ENCODE assay signal across 1 cellular context in genomic region chr15:40906947-40907802, GRCh38.
A peak's percentile ranks its signal among the peaks of the same experiment; 100 is the strongest.
TF ChIP-seq lines count a peak whose summit lies in the region.

No MANE protein-coding gene starts in this region.

TF ChIP-seq in HepG2, 621 proteins besides CTCF, POLR2A, EP300 and RAD21 (continued from another document and continues in another):
- no peak for TF ChIP-seq ZBTB46 (CRISPR knock-in tag; IDR thresholded peaks at IDR 0.05; ENCODE audit: borderline replicate concordance)
- 0 out of 2 replicates have a peak, but pooled peaks have one; percentile 39 for TF ChIP-seq ZNF776 (CRISPR knock-in tag; IDR thresholded peaks at IDR 0.05)
- no peak for TF ChIP-seq FOXM1 (CRISPR knock-in tag; IDR thresholded peaks at IDR 0.05)
- no peak for TF ChIP-seq ZNF703 (CRISPR knock-in tag; IDR thresholded peaks at IDR 0.05; ENCODE audit: borderline replicate concordance)
- TF ChIP-seq ZNF281 (CRISPR knock-in tag; IDR thresholded peaks at IDR 0.05; ENCODE audit: borderline replicate concordance) = peak; percentile 85
- no peak for TF ChIP-seq XRCC5 (optimal IDR thresholded peaks at IDR 0.05; ENCODE audit: low read length)
- no peak for TF ChIP-seq SUZ12 (IDR thresholded peaks at IDR 0.05; ENCODE audit: low read depth, low read length)
- TF ChIP-seq CENPBD1 (CRISPR knock-in tag; IDR thresholded peaks at IDR 0.05; ENCODE audit: borderline replicate concordance, low read depth) = no peak
- 0 out of 2 replicates have a peak, but pooled peaks have one; percentile 39 for TF ChIP-seq ZNF816 (CRISPR knock-in tag; IDR thresholded peaks at IDR 0.05; ENCODE audit: borderline replicate concordance)
- TF ChIP-seq FUBP1 (CRISPR knock-in tag; IDR thresholded peaks at IDR 0.05; ENCODE audit: borderline replicate concordance) = no peak
- TF ChIP-seq HES4 (CRISPR knock-in tag; IDR thresholded peaks at IDR 0.05; ENCODE audit: borderline replicate concordance) = no peak
- TF ChIP-seq ETV6 (CRISPR knock-in tag; conservative IDR thresholded peaks at IDR 0.05) = peak; percentile 100
- 0 out of 2 replicates have a peak, but pooled peaks have one; percentile 1 for TF ChIP-seq MEIS2 (CRISPR knock-in tag; IDR thresholded peaks at IDR 0.05)
- TF ChIP-seq ARNT (IDR thresholded peaks at IDR 0.05) = no peak
- no peak for TF ChIP-seq BRCA1 (CRISPR knock-in tag; IDR thresholded peaks at IDR 0.05)
- TF ChIP-seq ZNF652 (CRISPR knock-in tag; IDR thresholded peaks at IDR 0.05; ENCODE audit: borderline replicate concordance, low read depth) = peak; percentile 52
- no peak for TF ChIP-seq PAX8 (CRISPR knock-in tag; IDR thresholded peaks at IDR 0.05; ENCODE audit: borderline replicate concordance)
- TF ChIP-seq KAT8 (CRISPR knock-in tag; IDR thresholded peaks at IDR 0.05) = no peak
- TF ChIP-seq ZBTB26 (CRISPR knock-in tag; IDR thresholded peaks at IDR 0.05; ENCODE audit: borderline replicate concordance) = no peak
- no peak for TF ChIP-seq RFX3 (CRISPR knock-in tag; IDR thresholded peaks at IDR 0.05)
- no peak for TF ChIP-seq PREB (CRISPR knock-in tag; IDR thresholded peaks at IDR 0.05)
- TF ChIP-seq RBM39 (IDR thresholded peaks at IDR 0.05; ENCODE audit: low read depth, low read length, poor library complexity, severe bottlenecking) = no peak
- TF ChIP-seq FOSL2 (CRISPR knock-in tag; IDR thresholded peaks at IDR 0.05) = no peak
- 0 out of 2 replicates have a peak, but pooled peaks have one; percentile 24 for TF ChIP-seq ZNF205 (CRISPR knock-in tag; IDR thresholded peaks at IDR 0.05)
- no peak for TF ChIP-seq SOX6 (IDR thresholded peaks at IDR 0.05)
- TF ChIP-seq SOX6 (CRISPR knock-in tag; IDR thresholded peaks at IDR 0.05) = peak; percentile 25
- peak; percentile 42; the same call in 1 of the 2 replicates for TF ChIP-seq ZFP91 (CRISPR knock-in tag; IDR thresholded peaks at IDR 0.05; ENCODE audit: borderline replicate concordance)
- TF ChIP-seq SOX13 (IDR thresholded peaks at IDR 0.05) = no peak
- TF ChIP-seq SOX13 (CRISPR knock-in tag; conservative IDR thresholded peaks at IDR 0.05 in 1 of 2, IDR thresholded peaks at IDR 0.05 in 1 of 2) = peak in 1 of 2 experiments; percentile 68; a peak in 2 of 4 replicates
- TF ChIP-seq TRAFD1 (CRISPR knock-in tag; IDR thresholded peaks at IDR 0.05; ENCODE audit: borderline replicate concordance) = no peak
- no peak for TF ChIP-seq ZNF761 (CRISPR knock-in tag; conservative IDR thresholded peaks at IDR 0.05)
- TF ChIP-seq NONO (IDR thresholded peaks at IDR 0.05) = no peak
- TF ChIP-seq NONO (CRISPR knock-in tag; conservative IDR thresholded peaks at IDR 0.05) = no peak
- 0 out of 2 replicates have a peak, but pooled peaks have one; percentile 21 for TF ChIP-seq ZNF773 (CRISPR knock-in tag; IDR thresholded peaks at IDR 0.05; ENCODE audit: borderline replicate concordance)
- TF ChIP-seq TCF7L2 (IDR thresholded peaks at IDR 0.05; ENCODE audit: low read depth, low read length) = no peak
- TF ChIP-seq ZNF224 (CRISPR knock-in tag; IDR thresholded peaks at IDR 0.05) = no peak
- peak; percentile 33; the same call in 1 of the 2 replicates for TF ChIP-seq SOX5 (CRISPR knock-in tag; IDR thresholded peaks at IDR 0.05; ENCODE audit: borderline replicate concordance)
- TF ChIP-seq NFIC (IDR thresholded peaks at IDR 0.05; ENCODE audit: low read length) = no peak
- no peak for TF ChIP-seq ZHX2 (IDR thresholded peaks at IDR 0.05; ENCODE audit: low read depth)
- TF ChIP-seq ZHX2 (CRISPR knock-in tag; IDR thresholded peaks at IDR 0.05; ENCODE audit: borderline replicate concordance) = no peak
